Comparison of ENCODE assay signal across 8 cellular contexts in genomic region chr12:54279632-54280400, GRCh38. TPM values are rescaled to one million over a fixed set of nuclear protein-coding genes. Genes with fewer than 3 reads are reported as not detected.
DNase-seq lines count a peak whose midpoint lies in the region; ATAC-seq and TF ChIP-seq lines count a peak whose summit lies in the region.

Gene CBX5 (minus strand): TSS chr12:54280122. CDS start chr12:54257650, 22,472 bp downstream.

- POLR2A ChIA-PET in BJ (lab: Charles Lee): interaction anchor here (0.5 to 1.4 kb wide), 11 partner anchors 16 to 88 kb away, joined by 3 to 10 read pairs (median 4); partner anchors contain the start of gene COPZ1

- H3K27ac ChIP-seq in coronary artery: peak within 1 kb of the TSS; percentile 90 to 93

- DNase-seq in BJ (ENCODE audit: low read depth): peak; percentile 99
- DNase-seq in NCI-H524 treated with DMSO at 0.1 percent for 48 hours (lab: John Stamatoyannopoulos, UW): peak; percentile 90
- DNase-seq in activated CD4-positive, alpha-beta T cell treated with anti-CD3 and anti-CD28 coated beads for 48 hours: peak; percentile 99
- peak; percentile 99 for DNase-seq in coronary artery (ENCODE audit: low spot score)
- peak; percentile 99 for DNase-seq in left colon
- DNase-seq in stimulated activated CD4-positive, alpha-beta T cell treated with anti-CD3 and anti-CD28 coated beads, Interleukin-1b, Interleukin-23, amount 100 ng/mL, for 48 hours: peak; percentile 99

- peak within 1 kb of the TSS; percentile 94 for H3K4me3 ChIP-seq in BJ (ENCODE audit: low read depth, low read length)
- H3K4me3 ChIP-seq in coronary artery: peak within 1 kb of the TSS; percentile 74

- CTCF ChIA-PET in BJ (lab: Yijun Ruan, JAX): interaction anchor here (0.7 to 1.7 kb wide), 16 partner anchors 13 to 100 kb away, joined by 3 to 12 read pairs (median 4); partner anchors contain the start of gene NFE2

- TF ChIP-seq CTCF in BJ (IDR thresholded peaks at IDR 0.05; ENCODE audit: insufficient read depth, low read depth, low read length) (no peak), coronary artery (IDR thresholded peaks at IDR 0.05) (no peak)

- ATAC-seq in GM19324 (IDR thresholded peaks at IDR 0.05; ENCODE audit: low FRiP score, unreplicated experiment) (peak; percentile 69), HG03460 (IDR thresholded peaks at IDR 0.05; ENCODE audit: unreplicated experiment) (peak; percentile 77), left colon (peak; percentile 71)

- intact Hi-C loops in left colon (cut with DNase I, micrococcal nuclease): no loop called here

- no peaks in the 10 kb centered on the region for H3K27me3 ChIP-seq in BJ (ENCODE audit: control insufficient read depth, insufficient read depth, low read length)

- peaks cover 6% of the 10 kb centered on the region for H3K36me3 ChIP-seq in BJ (ENCODE audit: control insufficient read depth, insufficient read depth, low read length)

RNA-seq across cellular contexts. Expression of gene CBX5, which starts in this region (rescaled TPM):
- 14.3 and 33.2 TPM in 2 replicates for polyA plus RNA-seq in BJ (2011; rRNA removed)
- 37.3 and 44.0 TPM in 2 replicates for polyA minus RNA-seq in BJ (2011; rRNA and poly(A)+ RNA removed)
- total RNA-seq in left colon: 10 to 100 TPM; 40.9 to 42.0 TPM

Comparison
In these comparisons a context has a peak if more than half of its experiments do, and no peak if none do; other contexts are left out.
1. Peak in every context shown above with its lines: DNase-seq, ATAC-seq, H3K4me3 ChIP-seq and H3K27ac ChIP-seq.